In genomic region chr19:2488942-2489731, GRCh38 we compare ENCODE assay signal across 9 cellular contexts. TPM values are rescaled to one million over a fixed set of nuclear protein-coding genes. Genes with fewer than 3 reads are reported as not detected.
DNase-seq lines count a peak whose midpoint lies in the region; ATAC-seq and TF ChIP-seq lines count a peak whose summit lies in the region.
"Had no signal": no experiment of that assay in that cellular context is flagged by ENCODE, and none has a peak within 500 bp of the region (broad histone marks: within the 10 kb centered on the region; RNA-seq: fewer than 3 reads in every experiment).

No MANE protein-coding gene starts in this region.

- H2AFZ ChIP-seq in GM23338, result peak overlapping the region; percentile 97
- H2AFZ ChIP-seq in parathyroid adenoma, result peak overlapping the region; percentile 73

- intact Hi-C loops in activated CD8-positive, alpha-beta T cell treated with anti-CD3 and anti-CD28 coated beads for 36 hours (cut with micrococcal nuclease), result no loop called here
- intact Hi-C loops in Right ventricle myocardium superior (cut with DNase I), result no loop called here

- peak; percentile 71 for DNase-seq in AG20443 (ENCODE audit: low spot score)
- peak; percentile 75 for DNase-seq in GM23338 (ENCODE audit: low spot score)
- no peak for DNase-seq in activated CD8-positive, alpha-beta T cell treated with anti-CD3 and anti-CD28 coated beads for 36 hours
- peak; percentile 77 for DNase-seq in Right ventricle myocardium superior
- no peak for DNase-seq in NCI-H1436 treated with DMSO at 0.1 percent for 48 hours (lab: John Stamatoyannopoulos, UW)
- DNase-seq in middle frontal gyrus (ENCODE audit: extremely low spot score, low spot score), result no peak
- DNase-seq in mucosa of gallbladder (ENCODE audit: low spot score), result no peak

- peaks cover 57% of the 10 kb centered on the region for H3K27me3 ChIP-seq in GM23338 (ENCODE audit: insufficient read depth)
- H3K27me3 ChIP-seq in parathyroid adenoma (ENCODE audit: control insufficient read depth, insufficient read depth, low read length), result no peaks in the 10 kb centered on the region

- H3K4me1 Mint-ChIP-seq in GM23338, result peaks cover 10% of the 10 kb centered on the region; the same call in 2 of the 3 replicates
- H3K4me1 Mint-ChIP-seq in activated CD8-positive, alpha-beta T cell treated with anti-CD3 and anti-CD28 coated beads for 36 hours (ENCODE audit: low read depth), result peaks cover 28% of the 10 kb centered on the region

- H3K9me3 ChIP-seq in parathyroid adenoma (ENCODE audit: control insufficient read depth, low read length), result no peaks in the 10 kb centered on the region

- peak overlapping the region; percentile 66 for H3K4me3 Mint-ChIP-seq in GM23338
- peak overlapping the region; percentile 31 for H3K4me3 Mint-ChIP-seq in activated CD8-positive, alpha-beta T cell treated with anti-CD3 and anti-CD28 coated beads for 36 hours

- POLR2A ChIA-PET in activated CD8-positive, alpha-beta T cell treated with anti-CD3 and anti-CD28 coated beads for 36 hours (lab: Charles Lee), result interaction anchor here (1.0 to 1.3 kb wide), 3 partner anchors 11 to 32 kb away, joined by 3 to 8 read pairs (median 3); partner anchors contain the start of genes GADD45B and LMNB2

- ATAC-seq in GM23338 (peak; percentile 84), Right ventricle myocardium superior (ENCODE audit: poor library complexity) (peak; percentile 92)
- ATAC-seq in activated CD8-positive, alpha-beta T cell treated with anti-CD3 and anti-CD28 coated beads for 36 hours, result peak; percentile 42

- no peak overlapping the region for H3K9ac ChIP-seq in parathyroid adenoma

- no peaks in the 10 kb centered on the region for H3F3A ChIP-seq in GM23338 (replicated peaks; ENCODE audit: low read depth)

- 0 out of 4 replicates have a peak, but pooled peaks of 1 of the 2 experiments have one; percentile 7 for TF ChIP-seq CTCF in GM23338 (conservative IDR thresholded peaks at IDR 0.05; ENCODE audit: low read depth in 2 of 2)
- no peak for TF ChIP-seq CTCF in activated CD8-positive, alpha-beta T cell treated with anti-CD3 and anti-CD28 coated beads for 36 hours (IDR thresholded peaks at IDR 0.05)
- TF ChIP-seq CTCF in parathyroid adenoma (IDR thresholded peaks at IDR 0.05), result no peak

- H3K4me2 ChIP-seq in GM23338, result peak overlapping the region; percentile 87
- peak overlapping the region; percentile 76 for H3K4me2 ChIP-seq in parathyroid adenoma (ENCODE audit: low read length)

- H3K4me1 ChIP-seq in GM23338 (ENCODE audit: insufficient read depth) (peaks cover 6% of the 10 kb centered on the region; the same call in 1 of the 2 replicates), parathyroid adenoma (peaks cover 26% of the 10 kb centered on the region)

- CTCF ChIA-PET in activated CD8-positive, alpha-beta T cell treated with anti-CD3 and anti-CD28 coated beads for 36 hours (lab: Charles Lee), result interaction anchor here (0.8 to 1.0 kb wide), 2 partner anchors 41 to 122 kb away, joined by 3 read pairs; no protein-coding TSS in a partner anchor

- H3K27ac ChIP-seq in GM23338 (ENCODE audit: low read depth), result no peak overlapping the region
- no peak overlapping the region for H3K27ac ChIP-seq in parathyroid adenoma
- H3K27ac ChIP-seq: epithelial cell of prostate had no signal

- H4K20me1 ChIP-seq in GM23338 (replicated peaks; ENCODE audit: insufficient read depth), result no peaks in the 10 kb centered on the region; the same call in 1 of the 2 replicates

- peak overlapping the region; percentile 61 for H3K4me3 ChIP-seq in GM23338
- H3K4me3 ChIP-seq in parathyroid adenoma (ENCODE audit: low read depth, low read length), result peak overlapping the region; percentile 22

- H3K79me2 ChIP-seq in GM23338 (replicated peaks; ENCODE audit: insufficient read depth), result no peaks in the 10 kb centered on the region
- H3K79me2 ChIP-seq in parathyroid adenoma, result no peaks in the 10 kb centered on the region

- no peaks in the 10 kb centered on the region for H3K9me2 ChIP-seq in GM23338 (ENCODE audit: insufficient read depth)

- peaks cover 53% of the 10 kb centered on the region for H3K27me3 Mint-ChIP-seq in GM23338 (ENCODE audit: insufficient read depth, low read depth, poor library complexity)
- peaks cover 39% of the 10 kb centered on the region for H3K27me3 Mint-ChIP-seq in activated CD8-positive, alpha-beta T cell treated with anti-CD3 and anti-CD28 coated beads for 36 hours

- H3K36me3 Mint-ChIP-seq in GM23338 (ENCODE audit: low read depth), result no peaks in the 10 kb centered on the region
- no peaks in the 10 kb centered on the region for H3K36me3 Mint-ChIP-seq in activated CD8-positive, alpha-beta T cell treated with anti-CD3 and anti-CD28 coated beads for 36 hours (ENCODE audit: low read depth)

- H3K27ac Mint-ChIP-seq in GM23338, result no peak overlapping the region
- H3K27ac Mint-ChIP-seq in activated CD8-positive, alpha-beta T cell treated with anti-CD3 and anti-CD28 coated beads for 36 hours, result no peak overlapping the region

- no peaks in the 10 kb centered on the region for H3K36me3 ChIP-seq in GM23338 (ENCODE audit: insufficient read depth)
- H3K36me3 ChIP-seq in parathyroid adenoma (ENCODE audit: control insufficient read depth, insufficient read depth, low read length), result no peaks in the 10 kb centered on the region

- peaks cover 2% of the 10 kb centered on the region; the same call in 1 of the 3 replicates for H3K9me3 Mint-ChIP-seq in GM23338
- H3K9me3 Mint-ChIP-seq in activated CD8-positive, alpha-beta T cell treated with anti-CD3 and anti-CD28 coated beads for 36 hours, result peaks cover 2% of the 10 kb centered on the region

TF ChIP-seq in GM23338, 12 proteins besides CTCF, POLR2A, EP300 and RAD21:
- TF ChIP-seq EZH2 (IDR thresholded peaks at IDR 0.05; ENCODE audit: low read depth, unreplicated experiment) (peak; percentile 62), CREB1 (CRISPR knock-in tag; IDR thresholded peaks at IDR 0.05; ENCODE audit: low read depth) (no peak)

RNA-seq across cellular contexts. Expression of gene GADD45B, which starts 13.2 kb away (rescaled TPM):
- total RNA-seq in GM23338 (2014; rRNA removed; shearing (Covaris generic)), result 12.3 and 15.2 TPM in 2 replicates
- 15.8 and 16.6 TPM in 2 replicates for polyA plus RNA-seq in GM23338 (2016; fragmentation: Nextera tagmentation; extraction: Ambion mirVana)
- 100 to 1,000 TPM in 1 of 2 experiments, 10 to 100 TPM in 1; 98.3 to 102 TPM for total RNA-seq in activated CD8-positive, alpha-beta T cell treated with anti-CD3 and anti-CD28 coated beads for 36 hours
- total RNA-seq in Right ventricle myocardium superior (42.1 TPM), mucosa of gallbladder (59.8 TPM)

RNA-seq across cellular contexts. Expression of gene LMNB2, which starts 32.4 kb away (rescaled TPM):
- 190 and 255 TPM in 2 replicates for total RNA-seq in GM23338 (2014; rRNA removed; shearing (Covaris generic))
- 40.1 and 40.9 TPM in 2 replicates for polyA plus RNA-seq in GM23338 (2016; fragmentation: Nextera tagmentation; extraction: Ambion mirVana)
- 10 to 100 TPM; 90.9 to 96.3 TPM for total RNA-seq in activated CD8-positive, alpha-beta T cell treated with anti-CD3 and anti-CD28 coated beads for 36 hours
- total RNA-seq in Right ventricle myocardium superior (13.9 TPM), mucosa of gallbladder (23.9 TPM)

Comparison
In these comparisons a context has a peak if more than half of its experiments do, and no peak if none do; other contexts are left out.
1. DNase-seq: peak in AG20443 (single experiment), GM23338 (single experiment) and Right ventricle myocardium superior (single experiment); none in activated CD8-positive, alpha-beta T cell treated with anti-CD3 and anti-CD28 coated beads for 36 hours (single experiment), NCI-H1436 treated with DMSO at 0.1 percent for 48 hours (single experiment), middle frontal gyrus (single experiment) and mucosa of gallbladder (single experiment).
2. ATAC-seq: peak in every context shown above with its lines; median percentile 92 in Right ventricle myocardium superior; 84 in GM23338; 42 in activated CD8-positive, alpha-beta T cell treated with anti-CD3 and anti-CD28 coated beads for 36 hours.